ENCODE assay signal across 8 cellular contexts in genomic region chr4:140330311-140330900, GRCh38. TPM values are rescaled to one million over a fixed set of nuclear protein-coding genes. Genes with fewer than 3 reads are reported as not detected.
A peak's percentile ranks its signal among the peaks of the same experiment; 100 is the strongest.
DNase-seq lines count a peak whose midpoint lies in the region; ATAC-seq and TF ChIP-seq lines count a peak whose summit lies in the region.

No MANE protein-coding gene starts in this region.

- TF ChIP-seq CTCF in brain microvascular endothelial cell (IDR thresholded peaks at IDR 0.05; ENCODE audit: low read depth, low read length, missing control alignments), result peak; percentile 43
- peak; percentile 52 for TF ChIP-seq CTCF in lower lobe of right lung (IDR thresholded peaks at IDR 0.05)

- no peak overlapping the region for H3K27ac ChIP-seq in brain microvascular endothelial cell
- H3K27ac ChIP-seq in lower lobe of right lung, result no peak overlapping the region

- H3K4me3 ChIP-seq in brain microvascular endothelial cell (ENCODE audit: low read depth, low read length) (no peak overlapping the region), lower lobe of right lung (no peak overlapping the region)

- H3K27me3 ChIP-seq in brain microvascular endothelial cell (replicated peaks) (no peaks in the 10 kb centered on the region), lower lobe of right lung (ENCODE audit: low read depth) (no peaks in the 10 kb centered on the region)

- peak in 1 of 2 donors; percentile 49 for ATAC-seq in lower lobe of right lung

- DNase-seq in CD1c-positive myeloid dendritic cell (ENCODE audit: extremely low spot score) (peak; percentile 30), LoVo (ENCODE audit: low spot score) (peak; percentile 34), brain microvascular endothelial cell (no peak), lower lobe of right lung (no peak), NCI-H1048 (lab: John Stamatoyannopoulos, UW) (no peak), GOT3 (lab: John Stamatoyannopoulos, UW) (no peak), occipital lobe (lab: John Stamatoyannopoulos, UW) (no peak)
- no peak for DNase-seq in activated CD4-positive, alpha-beta T cell treated with anti-CD3 and anti-CD28 coated beads for 48 hours

- H3K36me3 ChIP-seq in brain microvascular endothelial cell (replicated peaks) (no peaks in the 10 kb centered on the region), lower lobe of right lung (no peaks in the 10 kb centered on the region)

- in situ Hi-C loops in brain microvascular endothelial cell (cut with HindIII; ENCODE audit: low pct_ligation_motif_present, low sequenced_read_pairs), result no loop called here

- no peaks in the 10 kb centered on the region for H3K9me3 ChIP-seq in lower lobe of right lung

- H3K4me1 ChIP-seq in lower lobe of right lung, result no peaks in the 10 kb centered on the region

- intact Hi-C loops in lower lobe of right lung (cut with DNase I), result no loop called here

RNA-seq across cellular contexts. Expression of gene SCOC, which starts 43.0 kb away (rescaled TPM):
- total RNA-seq in lower lobe of right lung (38.4 TPM), occipital lobe (104 TPM)

Comparison
In these comparisons a context has a peak if more than half of its experiments do, and no peak if none do; other contexts are left out.
1. DNase-seq: peak in CD1c-positive myeloid dendritic cell (single experiment) and LoVo (single experiment); none in brain microvascular endothelial cell (single experiment), lower lobe of right lung (single experiment), NCI-H1048 (single experiment), GOT3 (single experiment), occipital lobe (single experiment) and activated CD4-positive, alpha-beta T cell treated with anti-CD3 and anti-CD28 coated beads for 48 hours (single experiment).